In genomic region chr4:171674781-171675180, GRCh38 we compare ENCODE assay signal across 25 cellular contexts.
"Had no signal": no experiment of that assay in that cellular context is flagged by ENCODE, and none has a peak within 500 bp of the region (broad histone marks: within the 10 kb centered on the region; RNA-seq: fewer than 3 reads in every experiment).

No MANE protein-coding gene starts in this region.

- H3K27me3 ChIP-seq: stomach, suprapubic skin, thyroid gland, tibial artery, tibial nerve, transverse colon, upper lobe of left lung, uterus, vagina had no signal

- H3K4me3 ChIP-seq: stomach, suprapubic skin, thoracic aorta, thyroid gland, tibial artery, tibial nerve, transverse colon, upper lobe of left lung, uterus, vagina had no signal

- DNase-seq: stimulated activated CD4-positive, alpha-beta T cell treated with anti-CD3 and anti-CD28 coated beads, Interleukin-2, amount 100 ng/mL, for 24 hours; stimulated activated CD4-positive, alpha-beta T cell treated with anti-CD3 and anti-CD28 coated beads, Interleukin-2, amount 100 ng/mL, for 48 hours; stimulated activated CD4-positive, alpha-beta T cell treated with anti-CD3 and anti-CD28 coated beads, Interleukin-4, amount 100 ng/mL, for 1 hour; stimulated activated CD4-positive, alpha-beta T cell treated with anti-CD3 and anti-CD28 coated beads, Interleukin-4, amount 100 ng/mL, for 24 hours; stimulated activated CD4-positive, alpha-beta T cell treated with anti-CD3 and anti-CD28 coated beads, Interleukin-4, amount 100 ng/mL, for 4 hours; stimulated activated CD8-positive, alpha-beta memory T cell treated with anti-CD3 and anti-CD28 coated beads, Interleukin-4, amount 100 ng/mL, for 48 hours; stimulated activated naive B cell treated with anti-CD40 and anti-IgM and Interleukin-4, amounts not matched to agents 10 μg/mL and 1 μg/mL and 100 μg/mL, for 72 hours; stimulated activated naive CD4-positive, alpha-beta T cell; stimulated activated naive CD4-positive, alpha-beta T cell treated with Interleukin-2 at 50 U/mL for 16 hours; stimulated activated naive CD8-positive, alpha-beta T cell treated with anti-CD3 and anti-CD28 coated beads, Interleukin-15, amount 100 ng/mL, for 72 hours; stimulated activated naive CD8-positive, alpha-beta T cell treated with anti-CD3 and anti-CD28 coated beads, Interleukin-15, Interleukin-2, amounts not matched to agents 100 U/mL and 50 U/mL, for 24 hours; stomach; substantia nigra; thyroid gland; tibial artery; transverse colon; trophoblast cell; uterus had no signal

- ATAC-seq: stimulated activated effector memory CD8-positive, alpha-beta T cell treated with anti-CD3 and anti-CD28 coated beads, Interleukin-12 subunit alpha, Interleukin-12 subunit beta, amount 100 ng/mL, for 72 hours; stimulated activated memory B cell treated with anti-CD40 and anti-IgM and Interleukin-4, amounts not matched to agents 10 μg/mL and 1 μg/mL and 100 μg/mL, for 72 hours; stimulated activated naive B cell treated with anti-CD40 and anti-IgM and Interleukin-4, amounts not matched to agents 10 μg/mL and 1 μg/mL and 100 μg/mL, for 72 hours; stimulated activated naive CD8-positive, alpha-beta T cell treated with anti-CD3 and anti-CD28 coated beads, Interleukin-15, amount 100 ng/mL, for 72 hours; stimulated activated naive CD8-positive, alpha-beta T cell treated with anti-CD3 and anti-CD28 coated beads, Interleukin-15, Interleukin-2, amounts not matched to agents 100 U/mL and 50 U/mL, for 24 hours had no signal

- H3K4me1 ChIP-seq: stomach, suprapubic skin, thyroid gland, tibial artery, tibial nerve, transverse colon, upper lobe of left lung, uterus, vagina had no signal

- H3K36me3 ChIP-seq: stomach, suprapubic skin, thoracic aorta, thyroid gland, tibial artery, tibial nerve, transverse colon, upper lobe of left lung, uterus, vagina had no signal

- H3K27ac ChIP-seq: stomach, suprapubic skin, thoracic aorta, thyroid gland, tibial artery, tibial nerve, transverse colon, upper lobe of left lung, uterus, vagina had no signal

- H3K9me3 ChIP-seq: stomach, suprapubic skin, thoracic aorta, thyroid gland, tibial artery, tibial nerve, transverse colon, upper lobe of left lung, uterus, vagina had no signal
